Comparison of ENCODE assay signal across 25 cellular contexts in the genomic region with DNA sequence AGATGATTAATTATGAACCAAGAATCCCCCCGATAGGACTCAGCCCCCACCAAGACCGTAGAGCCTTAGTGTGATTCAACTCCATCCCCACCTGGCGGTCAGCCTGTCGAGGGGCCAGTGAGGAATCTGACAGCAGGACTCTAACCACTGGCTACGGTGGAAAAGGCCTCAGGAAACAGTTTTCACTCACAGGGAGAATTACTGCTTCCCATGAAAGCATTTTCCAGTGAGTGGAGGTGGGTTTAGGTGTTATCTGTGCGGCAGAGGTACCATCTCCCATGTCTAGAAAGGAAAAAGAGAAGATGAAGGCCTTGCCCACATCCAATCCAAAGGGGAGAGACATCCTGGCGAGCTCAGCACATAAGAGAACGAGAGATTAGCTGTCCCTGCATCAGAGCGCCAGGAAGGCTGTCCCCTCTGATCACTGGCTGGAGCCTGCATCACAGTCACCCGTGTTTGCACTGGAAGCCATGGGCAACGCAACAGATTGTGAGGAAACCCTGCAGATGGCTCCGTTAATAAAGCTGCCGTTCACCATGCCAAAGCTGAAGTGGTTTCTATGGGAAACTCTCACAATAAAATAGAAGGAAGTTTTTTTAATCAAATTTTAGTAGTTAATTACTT. TPM values are rescaled to one million over a fixed set of nuclear protein-coding genes. Genes with fewer than 3 reads are reported as not detected.
DNase-seq lines count a peak whose midpoint lies in the region; ATAC-seq lines count a peak whose summit lies in the region.
"Had no signal": no experiment of that assay in that cellular context is flagged by ENCODE, and none has a peak within 500 bp of the region (broad histone marks: within the 10 kb centered on the region; RNA-seq: fewer than 3 reads in every experiment).

No MANE protein-coding gene starts in this region.

- H3K4me1 Mint-ChIP-seq in naive thymus-derived CD4-positive, alpha-beta T cell = peaks cover 16 to 49% (median 27%) of the 10 kb centered on the region in 7 donors

- H3K9me3 ChIP-seq in naive thymus-derived CD4-positive, alpha-beta T cell (ENCODE audit: control insufficient read depth in 2 of 3, low read length in 3 of 3) = no peaks in the 10 kb centered on the region
- H3K9me3 ChIP-seq: mucosa of descending colon, tibial nerve had no signal

- no peaks in the 10 kb centered on the region for H3K27me3 ChIP-seq in naive thymus-derived CD4-positive, alpha-beta T cell (ENCODE audit: control insufficient read depth in 2 of 2, insufficient read depth in 2 of 2, low read length in 2 of 2)
- H3K27me3 ChIP-seq: foreskin keratinocyte, hepatocyte, tibial nerve had no signal

- CTCF ChIA-PET in naive thymus-derived CD4-positive, alpha-beta T cell (lab: Charles Lee) = no interaction called here

- peak overlapping the region in 5 of 9 donors; percentile 28 to 71 (median 36) for H3K27ac Mint-ChIP-seq in naive thymus-derived CD4-positive, alpha-beta T cell
- H3K27ac Mint-ChIP-seq: activated B cell treated with CpG ODN at 0.5 μM for 24 hours; activated naive CD4-positive, alpha-beta T cell treated with anti-CD3 and anti-CD28 coated beads, Interleukin-2, amount 10 ng/mL, durations not matched to agents 7 days and 5 days had no signal

- H3K27me3 Mint-ChIP-seq in naive thymus-derived CD4-positive, alpha-beta T cell = no peaks in the 10 kb centered on the region
- H3K27me3 Mint-ChIP-seq: activated B cell treated with CpG ODN at 0.5 μM for 24 hours; activated naive CD4-positive, alpha-beta T cell treated with anti-CD3 and anti-CD28 coated beads, Interleukin-2, amount 10 ng/mL, durations not matched to agents 7 days and 5 days; IgD-negative memory B cell; stimulated activated naive CD8-positive, alpha-beta T cell treated with anti-CD3 and anti-CD28 coated beads, Interleukin-15, Interleukin-2, amounts not matched to agents 100 ng/mL and 50 ng/mL, for 24 hours had no signal

- no peaks in the 10 kb centered on the region for H3K4me1 ChIP-seq in naive thymus-derived CD4-positive, alpha-beta T cell (ENCODE audit: control insufficient read depth in 2 of 2, insufficient read depth in 2 of 2, low read length in 2 of 2)

- no peak overlapping the region for H3K4me3 Mint-ChIP-seq in naive thymus-derived CD4-positive, alpha-beta T cell
- H3K4me3 Mint-ChIP-seq: activated B cell treated with CpG ODN at 0.5 μM for 24 hours; activated naive CD4-positive, alpha-beta T cell treated with anti-CD3 and anti-CD28 coated beads, Interleukin-2, amount 10 ng/mL, durations not matched to agents 7 days and 5 days; IgD-negative memory B cell; stimulated activated naive CD8-positive, alpha-beta T cell treated with anti-CD3 and anti-CD28 coated beads, Interleukin-15, Interleukin-2, amounts not matched to agents 100 ng/mL and 50 ng/mL, for 24 hours had no signal

- peaks cover 31 to 74% (median 56%) of the 10 kb centered on the region in 5 donors for H3K36me3 Mint-ChIP-seq in naive thymus-derived CD4-positive, alpha-beta T cell

- no peak overlapping the region for H3K4me3 ChIP-seq in naive thymus-derived CD4-positive, alpha-beta T cell (ENCODE audit: low read length)
- H3K4me3 ChIP-seq: hepatocyte, mucosa of descending colon, tibial nerve had no signal

- ATAC-seq in naive thymus-derived CD4-positive, alpha-beta T cell = no peak
- ATAC-seq in Right ventricle myocardium superior (ENCODE audit: poor library complexity) (no peak), HG03097 (IDR thresholded peaks at IDR 0.05; ENCODE audit: low FRiP score, unreplicated experiment) (no peak)
- ATAC-seq: foreskin keratinocyte had no signal

- peaks cover 0 to 40% (median 10%) of the 10 kb centered on the region in 11 donors for H3K9me3 Mint-ChIP-seq in naive thymus-derived CD4-positive, alpha-beta T cell
- H3K9me3 Mint-ChIP-seq: activated B cell treated with CpG ODN at 0.5 μM for 24 hours had no signal

- POLR2A ChIA-PET in naive thymus-derived CD4-positive, alpha-beta T cell (lab: Charles Lee) = no interaction called here

- DNase-seq in DMS53 (lab: John Stamatoyannopoulos, UW) (peak; percentile 12), DMS53 treated with DMSO at 0.1 percent for 48 hours (lab: John Stamatoyannopoulos, UW; ENCODE audit: unreplicated experiment) (no peak), DMS153 treated with DMSO at 0.1 percent for 48 hours (lab: John Stamatoyannopoulos, UW; ENCODE audit: unreplicated experiment) (peak; percentile 42), caudate nucleus (lab: John Stamatoyannopoulos, UW) (peak in 3 of 61 donors; percentile 25 to 69 (median 51)), Right ventricle myocardium superior (no peak), islet precursor cell (no peak)
- DNase-seq in naive thymus-derived CD4-positive, alpha-beta T cell = no peak
- DNase-seq: 8988T; activated B cell treated with CpG ODN at 0.5 μM for 24 hours; activated CD8-positive, alpha-beta memory T cell treated with anti-CD3 and anti-CD28 coated beads for 24 hours; activated naive CD4-positive, alpha-beta T cell treated with anti-CD3 and anti-CD28 coated beads, Interleukin-2, amount 10 ng/mL, durations not matched to agents 7 days and 5 days; activated T-cell treated with anti-CD3 and anti-CD28 coated beads, Interleukin-2, amount 50 U/mL, for 48 hours; AML-193; foreskin keratinocyte; mucosa of descending colon; NCI-H2107; NCI-H526 treated with DMSO at 0.1 percent for 48 hours; stimulated activated CD4-positive, alpha-beta T cell treated with anti-CD3 and anti-CD28 coated beads, Interleukin-4, amount 100 ng/mL, for 24 hours; T1000 had no signal

- intact Hi-C loops in naive thymus-derived CD4-positive, alpha-beta T cell (cut with micrococcal nuclease) = no loop called here
- intact Hi-C loops in Right ventricle myocardium superior (cut with DNase I) = no loop called here

- H3K27ac ChIP-seq in caudate nucleus (ENCODE audit: low read depth, low read length) = peak overlapping the region; percentile 77
- H3K27ac ChIP-seq in naive thymus-derived CD4-positive, alpha-beta T cell (ENCODE audit: low read depth, low read length) = no peak overlapping the region
- H3K27ac ChIP-seq: epithelial cell of prostate, foreskin keratinocyte, hepatocyte, tibial nerve had no signal

- peaks cover 0 to 53% (median 0%) of the 10 kb centered on the region in 3 experiments for H3K36me3 ChIP-seq in naive thymus-derived CD4-positive, alpha-beta T cell (ENCODE audit: control insufficient read depth in 2 of 3, insufficient read depth in 3 of 3, low read length in 3 of 3)

RNA-seq across cellular contexts. Expression of gene COX7A2L, which starts 22.3 kb away (rescaled TPM):
- total RNA-seq in naive thymus-derived CD4-positive, alpha-beta T cell = 10 to 100 TPM; 57.3 to 87.7 (median 81.5) TPM
- 100 to 1,000 TPM; 137 to 204 TPM for polyA plus RNA-seq in naive thymus-derived CD4-positive, alpha-beta T cell
- total RNA-seq in Right ventricle myocardium superior = 90.1 TPM

Comparison
In these comparisons a context has a peak if more than half of its experiments do, and no peak if none do; other contexts are left out.
1. DNase-seq: peak in DMS53 (single experiment) and DMS153 treated with DMSO at 0.1 percent for 48 hours (single experiment); none in DMS53 treated with DMSO at 0.1 percent for 48 hours (single experiment), naive thymus-derived CD4-positive, alpha-beta T cell (0 of 9), Right ventricle myocardium superior (single experiment) and islet precursor cell (single experiment).